Comparison of ENCODE assay signal across 19 cellular contexts in the genomic region with DNA sequence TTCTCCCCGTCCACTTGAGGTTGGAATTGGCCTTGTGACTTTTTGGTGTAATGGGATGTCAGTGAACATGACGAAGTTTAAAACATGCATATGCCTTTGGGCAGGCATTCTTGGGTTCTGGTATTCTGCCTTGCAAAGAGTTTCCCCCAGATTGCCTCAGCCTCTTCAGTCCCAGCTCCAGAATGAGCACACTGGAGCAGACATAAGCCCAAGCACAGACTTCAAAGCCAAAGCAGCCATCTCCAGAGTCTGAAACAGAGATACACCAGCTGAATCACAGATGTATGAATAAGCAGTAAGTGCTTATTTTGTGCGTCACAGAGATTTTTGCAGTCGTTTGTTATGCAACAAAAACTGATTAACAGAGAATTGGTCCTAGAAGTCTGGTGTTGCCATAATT.
A peak's percentile ranks its signal among the peaks of the same experiment; 100 is the strongest.
DNase-seq lines count a peak whose midpoint lies in the region; ATAC-seq and TF ChIP-seq lines count a peak whose summit lies in the region.
"Had no signal": no experiment of that assay in that cellular context is flagged by ENCODE, and none has a peak within 500 bp of the region (broad histone marks: within the 10 kb centered on the region; RNA-seq: fewer than 3 reads in every experiment).

No MANE protein-coding gene starts in this region.

- no peak overlapping the region for H3K4me3 Mint-ChIP-seq in naive thymus-derived CD8-positive, alpha-beta T cell
- H3K4me3 Mint-ChIP-seq: activated CD4-positive, alpha-beta T cell treated with anti-CD3 and anti-CD28 coated beads, Interleukin-2, amount 10 ng/mL, durations not matched to agents 24 days and 14 days; stimulated activated memory B cell treated with anti-CD40 and anti-IgM and Interleukin-4, amounts not matched to agents 10 μg/mL and 1 μg/mL and 100 μg/mL, for 72 hours had no signal

- H3K27me3 ChIP-seq in fibroblast of lung (ENCODE audit: control insufficient read depth, insufficient read depth, low read length): no peaks in the 10 kb centered on the region
- H3K27me3 ChIP-seq: BLaER1, right lobe of liver had no signal

- no peaks in the 10 kb centered on the region for H3K4me1 ChIP-seq in fibroblast of lung (ENCODE audit: control insufficient read depth, extremely low read depth, insufficient read depth, low read length)
- H3K4me1 ChIP-seq: BLaER1, left ventricle myocardium inferior, right lobe of liver had no signal

- no peaks in the 10 kb centered on the region for H3K36me3 Mint-ChIP-seq in naive thymus-derived CD8-positive, alpha-beta T cell
- H3K36me3 Mint-ChIP-seq: stimulated activated memory B cell treated with anti-CD40 and anti-IgM and Interleukin-4, amounts not matched to agents 10 μg/mL and 1 μg/mL and 100 μg/mL, for 72 hours had no signal

- H3K4me3 ChIP-seq in fibroblast of lung (replicated peaks in 1 of 4; ENCODE audit: control extremely low read depth in 1 of 4, insufficient read depth in 1 of 4, low read depth in 3 of 4, low read length in 4 of 4) (no peak overlapping the region), retinal pigment epithelial cell (ENCODE audit: low read length) (no peak overlapping the region)
- H3K4me3 ChIP-seq: BLaER1, left ventricle myocardium inferior, right lobe of liver had no signal

- H3K27me3 Mint-ChIP-seq in naive thymus-derived CD8-positive, alpha-beta T cell: no peaks in the 10 kb centered on the region
- H3K27me3 Mint-ChIP-seq: activated CD4-positive, alpha-beta T cell treated with anti-CD3 and anti-CD28 coated beads, Interleukin-2, amount 10 ng/mL, durations not matched to agents 24 days and 14 days; stimulated activated memory B cell treated with anti-CD40 and anti-IgM and Interleukin-4, amounts not matched to agents 10 μg/mL and 1 μg/mL and 100 μg/mL, for 72 hours had no signal

- H3K4me1 Mint-ChIP-seq in naive thymus-derived CD8-positive, alpha-beta T cell: no peaks in the 10 kb centered on the region
- H3K4me1 Mint-ChIP-seq: activated CD4-positive, alpha-beta T cell treated with anti-CD3 and anti-CD28 coated beads, Interleukin-2, amount 10 ng/mL, durations not matched to agents 24 days and 14 days; stimulated activated memory B cell treated with anti-CD40 and anti-IgM and Interleukin-4, amounts not matched to agents 10 μg/mL and 1 μg/mL and 100 μg/mL, for 72 hours had no signal

- no peak overlapping the region for H2AFZ ChIP-seq in fibroblast of lung (ENCODE audit: low read length)

- no peak overlapping the region for H3K27ac Mint-ChIP-seq in naive thymus-derived CD8-positive, alpha-beta T cell
- H3K27ac Mint-ChIP-seq: activated CD4-positive, alpha-beta T cell treated with anti-CD3 and anti-CD28 coated beads, Interleukin-2, amount 10 ng/mL, durations not matched to agents 24 days and 14 days; stimulated activated memory B cell treated with anti-CD40 and anti-IgM and Interleukin-4, amounts not matched to agents 10 μg/mL and 1 μg/mL and 100 μg/mL, for 72 hours had no signal

- peaks cover 3 to 38% (median 11%) of the 10 kb centered on the region in 9 donors for H3K9me3 Mint-ChIP-seq in naive thymus-derived CD8-positive, alpha-beta T cell
- H3K9me3 Mint-ChIP-seq: activated CD4-positive, alpha-beta T cell treated with anti-CD3 and anti-CD28 coated beads, Interleukin-2, amount 10 ng/mL, durations not matched to agents 24 days and 14 days had no signal

- TF ChIP-seq CTCF in RWPE1 (conservative IDR thresholded peaks at IDR 0.05; ENCODE audit: low read depth): no peak
- no peak for TF ChIP-seq CTCF in fibroblast of lung (conservative IDR thresholded peaks at IDR 0.05 in 1 of 2, IDR thresholded peaks at IDR 0.05 in 1 of 2; ENCODE audit: low read depth in 1 of 2, low read length in 2 of 2)
- TF ChIP-seq CTCF in retinal pigment epithelial cell (conservative IDR thresholded peaks at IDR 0.05; ENCODE audit: low read depth, low read length): no peak

- H3K9ac ChIP-seq in fibroblast of lung (ENCODE audit: insufficient read depth, low read length): no peak overlapping the region
- H3K9ac ChIP-seq: BLaER1 had no signal

- no peaks in the 10 kb centered on the region for H3K9me3 ChIP-seq in fibroblast of lung (ENCODE audit: control insufficient read depth, insufficient read depth, low read depth, low read length)
- H3K9me3 ChIP-seq: BLaER1, right lobe of liver had no signal

- DNase-seq in EH (ENCODE audit: low read depth): peak; percentile 79
- peak; percentile 5 for DNase-seq in RWPE1 (ENCODE audit: low spot score)
- DNase-seq in fibroblast of lung (ENCODE audit: low read depth in 2 of 2): peak; percentile 42 to 53
- DNase-seq in retinal pigment epithelial cell (ENCODE audit: low read depth): peak; percentile 23
- no peak for DNase-seq in pons (ENCODE audit: low spot score)
- DNase-seq in OCI-M1 (lab: John Stamatoyannopoulos, UW): no peak
- no peak for DNase-seq in naive thymus-derived CD8-positive, alpha-beta T cell
- DNase-seq: activated CD4-positive, alpha-beta T cell treated with anti-CD3 and anti-CD28 coated beads, Interleukin-2, amount 10 ng/mL, durations not matched to agents 24 days and 14 days; activated CD8-positive, alpha-beta memory T cell treated with anti-CD3 and anti-CD28 coated beads, Interleukin-2, amount 50 U/mL, for 4 hours; activated effector memory CD4-positive, alpha-beta T cell treated with Interleukin-2 at 50 U/mL for 16 hours; Kasumi-1; left ventricle myocardium inferior; NCI-H1105 treated with DMSO at 0.1 percent for 48 hours; NCI-H524 treated with DMSO at 0.1 percent for 48 hours; right lobe of liver; SHP77 treated with DMSO at 0.1 percent for 48 hours had no signal

- H4K20me1 ChIP-seq in fibroblast of lung (ENCODE audit: control insufficient read depth, extremely low read depth, insufficient read depth, low read length): no peaks in the 10 kb centered on the region
- H4K20me1 ChIP-seq: BLaER1 had no signal

- POLR2A ChIA-PET in RWPE1 (lab: Yijun Ruan, JAX; ENCODE audit: low non-redundant PET): no interaction called here
- POLR2A ChIA-PET in naive thymus-derived CD8-positive, alpha-beta T cell (lab: Charles Lee): no interaction called here

- H3K79me2 ChIP-seq in fibroblast of lung (ENCODE audit: control insufficient read depth, insufficient read depth, low read length): no peaks in the 10 kb centered on the region

- H3K27ac ChIP-seq in RWPE1 (no peak overlapping the region), fibroblast of lung (ENCODE audit: insufficient read depth, low read length) (no peak overlapping the region)
- H3K27ac ChIP-seq: BLaER1, left ventricle myocardium inferior, right lobe of liver had no signal

- CTCF ChIA-PET in RWPE1 (lab: Yijun Ruan, JAX): interaction anchor here (0.6 kb wide), 1 partner anchor 483 kb away, joined by 3 read pairs; no protein-coding TSS in a partner anchor

- no peaks in the 10 kb centered on the region for H3K36me3 ChIP-seq in fibroblast of lung (ENCODE audit: control insufficient read depth, insufficient read depth, low read length)
- H3K36me3 ChIP-seq: BLaER1, left ventricle myocardium inferior, right lobe of liver had no signal

- H3K4me2 ChIP-seq in fibroblast of lung (ENCODE audit: extremely low read depth, insufficient read depth, low read length): no peak overlapping the region
- H3K4me2 ChIP-seq: BLaER1 had no signal

- no peak for ATAC-seq in GM21367 (IDR thresholded peaks at IDR 0.05; ENCODE audit: unreplicated experiment)
- ATAC-seq in naive thymus-derived CD8-positive, alpha-beta T cell: no peak
- ATAC-seq: right lobe of liver; stimulated activated memory B cell treated with anti-CD40 and anti-IgM and Interleukin-4, amounts not matched to agents 10 μg/mL and 1 μg/mL and 100 μg/mL, for 72 hours had no signal

Comparison
In these comparisons a context has a peak if more than half of its experiments do, and no peak if none do; other contexts are left out.
1. DNase-seq: peak in EH (single experiment), RWPE1 (single experiment), fibroblast of lung (2 of 2) and retinal pigment epithelial cell (single experiment); none in pons (single experiment), OCI-M1 (single experiment) and naive thymus-derived CD8-positive, alpha-beta T cell (0 of 10).